13 cellular contexts compared by ENCODE assay signal in the genomic region with DNA sequence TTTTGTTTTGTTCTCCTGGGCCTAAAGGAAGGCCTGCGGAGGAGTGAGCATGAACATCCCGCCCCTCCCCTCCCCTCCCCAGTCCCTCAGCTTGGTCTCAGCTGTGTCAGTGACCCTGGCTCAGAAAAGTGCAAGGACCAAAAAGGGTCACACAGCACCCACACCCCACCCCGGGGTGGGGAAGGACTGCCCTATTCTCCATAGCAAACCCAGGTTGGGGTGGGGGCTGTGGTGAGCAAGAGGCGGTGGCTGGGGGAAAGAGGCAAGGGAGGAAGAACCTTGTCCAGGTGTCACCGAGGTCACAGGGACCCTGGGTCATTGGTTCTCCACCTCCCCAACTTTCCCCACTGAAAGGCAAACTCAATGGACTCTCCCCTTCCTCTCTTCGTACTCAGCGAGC. TPM values are rescaled to one million over a fixed set of nuclear protein-coding genes. Genes with fewer than 3 reads are reported as not detected.
A peak's percentile ranks its signal among the peaks of the same experiment; 100 is the strongest.
DNase-seq lines count a peak whose midpoint lies in the region; ATAC-seq and TF ChIP-seq lines count a peak whose summit lies in the region.
"Had no signal": no experiment of that assay in that cellular context is flagged by ENCODE, and none has a peak within 500 bp of the region (broad histone marks: within the 10 kb centered on the region; RNA-seq: fewer than 3 reads in every experiment).

No MANE protein-coding gene starts in this region.

- H3K23ac ChIP-seq in mesendoderm (ENCODE audit: low read length): no peak overlapping the region

- no peak overlapping the region for H3K4me2 ChIP-seq in mesendoderm (ENCODE audit: low read length)

- H3K4ac ChIP-seq in mesendoderm (ENCODE audit: low read depth, low read length): no peak overlapping the region

- no peak overlapping the region for H3K18ac ChIP-seq in mesendoderm (ENCODE audit: low read length)

- H3K4me3 Mint-ChIP-seq in immature natural killer cell: peak overlapping the region in 1 of 5 donors; percentile 27

- H3K27me3 ChIP-seq in ACC112 (ENCODE audit: insufficient read depth, low read length) (no peaks in the 10 kb centered on the region), adipocyte (replicated peaks; ENCODE audit: control insufficient read depth, insufficient read depth, low read length) (no peaks in the 10 kb centered on the region), mesendoderm (ENCODE audit: insufficient read depth, low read length, poor library complexity) (peaks cover 13% of the 10 kb centered on the region), sigmoid colon (peaks cover 46 to 100% (median 89%) of the 10 kb centered on the region in 3 donors)

- DNase-seq in adipocyte (ENCODE audit: low read depth) (no peak), mesendoderm (no peak), sigmoid colon (peak; percentile 54), SHP77 treated with DMSO at 0.1 percent for 48 hours (lab: John Stamatoyannopoulos, UW) (no peak), cerebellum (ENCODE audit: low spot score) (no peak), immature natural killer cell (no peak)
- DNase-seq: CD4-positive, alpha-beta T cell; KG1; NCI-H1694 treated with DMSO at 0.1 percent for 48 hours had no signal

- H4K8ac ChIP-seq in mesendoderm (ENCODE audit: low read depth, low read length): no peak overlapping the region

- no peaks in the 10 kb centered on the region for H3K9me3 ChIP-seq in adipocyte (ENCODE audit: control insufficient read depth, low read length)
- no peaks in the 10 kb centered on the region for H3K9me3 ChIP-seq in sigmoid colon

- no peaks in the 10 kb centered on the region for H3K36me3 Mint-ChIP-seq in immature natural killer cell

- H3K27ac ChIP-seq in ACC112 (ENCODE audit: low read depth, low read length) (peak overlapping the region; percentile 85; the same call in 1 of the 2 replicates), mesendoderm (ENCODE audit: low read depth, low read length) (no peak overlapping the region), sigmoid colon (no peak overlapping the region)

- H3K36me3 ChIP-seq in ACC112 (ENCODE audit: insufficient read depth, low read length): no peaks in the 10 kb centered on the region
- no peaks in the 10 kb centered on the region for H3K36me3 ChIP-seq in adipocyte (ENCODE audit: control insufficient read depth, insufficient read depth, low read length, severe bottlenecking)
- no peaks in the 10 kb centered on the region for H3K36me3 ChIP-seq in mesendoderm (ENCODE audit: control insufficient read depth, insufficient read depth, low read length)
- H3K36me3 ChIP-seq in sigmoid colon: no peaks in the 10 kb centered on the region

- no peak overlapping the region for H2BK120ac ChIP-seq in mesendoderm (ENCODE audit: low read depth, low read length)

- no peak overlapping the region for H4K5ac ChIP-seq in mesendoderm (ENCODE audit: low read length)

- no peak for TF ChIP-seq POLR2A in sigmoid colon (IDR thresholded peaks at IDR 0.05)

- H3K4me3 ChIP-seq in ACC112 (ENCODE audit: low read depth, low read length): peak overlapping the region; percentile 78
- no peak overlapping the region for H3K4me3 ChIP-seq in adipocyte (ENCODE audit: low read length)
- no peak overlapping the region for H3K4me3 ChIP-seq in mesendoderm (ENCODE audit: low read length)
- no peak overlapping the region for H3K4me3 ChIP-seq in sigmoid colon

- H3K9ac ChIP-seq in adipocyte (ENCODE audit: low read length) (peak overlapping the region; percentile 95), mesendoderm (ENCODE audit: low read length) (no peak overlapping the region)

- H3K79me1 ChIP-seq in mesendoderm (ENCODE audit: low read length): no peaks in the 10 kb centered on the region

- no peaks in the 10 kb centered on the region for H3K9me3 Mint-ChIP-seq in immature natural killer cell
- H3K9me3 Mint-ChIP-seq: CD4-positive, alpha-beta T cell; HFFc6 had no signal

- H2BK5ac ChIP-seq in mesendoderm (ENCODE audit: low read length): no peak overlapping the region

- TF ChIP-seq CTCF in sigmoid colon (IDR thresholded peaks at IDR 0.05): no peak

- H3K79me2 ChIP-seq in ACC112 (ENCODE audit: control insufficient read depth, insufficient read depth, low read length, unreplicated experiment): no peaks in the 10 kb centered on the region
- H3K79me2 ChIP-seq in mesendoderm (ENCODE audit: control insufficient read depth, insufficient read depth, low read length): no peaks in the 10 kb centered on the region

- WGBS in mesendoderm (ENCODE audit: extremely low coverage, insufficient coverage, low lambda C conversion rate): no CpG with 5 or more reads among the region's 7 CpGs
- WGBS in sigmoid colon, 2 donors: 68 to 75% methylated on average over 7 of the region's 7 CpGs

- H3K27ac Mint-ChIP-seq in immature natural killer cell: no peak overlapping the region
- H3K27ac Mint-ChIP-seq: CD4-positive, alpha-beta T cell had no signal

- H3K4me1 Mint-ChIP-seq in immature natural killer cell: peaks cover 19 to 41% of the 10 kb centered on the region in 2 donors

- H2AK5ac ChIP-seq in mesendoderm (ENCODE audit: low read length): no peak overlapping the region

- TF ChIP-seq EP300 in sigmoid colon (IDR thresholded peaks at IDR 0.05): no peak

- ATAC-seq in GM21367 (IDR thresholded peaks at IDR 0.05; ENCODE audit: unreplicated experiment): no peak
- ATAC-seq: Right ventricle myocardium inferior had no signal

- peak overlapping the region; percentile 11 for H3K56ac ChIP-seq in mesendoderm (ENCODE audit: low read length)

- H2AFZ ChIP-seq in ACC112 (ENCODE audit: low read length, unreplicated experiment): no peak overlapping the region

- peaks cover 22 to 43% (median 39%) of the 10 kb centered on the region in 3 donors for H3K27me3 Mint-ChIP-seq in immature natural killer cell (ENCODE audit: low read depth in 3 of 3)

- H2BK15ac ChIP-seq in mesendoderm (replicated peaks; ENCODE audit: low read depth): no peak overlapping the region

- intact Hi-C loops in sigmoid colon (cut with DNase I): no loop called here

- peaks cover 5% of the 10 kb centered on the region for H3K4me1 ChIP-seq in ACC112 (ENCODE audit: control insufficient read depth, insufficient read depth, low read length, unreplicated experiment)
- H3K4me1 ChIP-seq in adipocyte (ENCODE audit: control insufficient read depth, insufficient read depth, low read length): peaks cover 12% of the 10 kb centered on the region
- peaks cover 2% of the 10 kb centered on the region for H3K4me1 ChIP-seq in mesendoderm (ENCODE audit: control insufficient read depth, low read depth, low read length)
- peaks cover 0 to 36% (median 28%) of the 10 kb centered on the region in 4 donors for H3K4me1 ChIP-seq in sigmoid colon

RNA-seq across cellular contexts. Expression of gene MSX1, which starts 7.6 kb away (rescaled TPM):
- 1.4 TPM for polyA plus RNA-seq in mesendoderm (2013, experiment 1 of 2)
- polyA plus RNA-seq in mesendoderm (2013, experiment 2 of 2): 1.3 TPM
- total RNA-seq in sigmoid colon (1 to 10 TPM in 2 of 4 donors, under 1 TPM in 2; 0.71 to 7.2 (median 1.4) TPM), cerebellum (6.7 TPM)
- polyA plus RNA-seq in sigmoid colon (1 to 10 TPM in 1 of 3 donors, under 1 TPM in 1, not detected in 1; 0.45 to 1.2 TPM), immature natural killer cell (under 1 TPM in 1 of 3 donors, not detected in 2; 0.19 TPM)
- total RNA-seq: CD4-positive, alpha-beta T cell had no signal
